ENCODE assay signal across 8 cellular contexts in the genomic region with DNA sequence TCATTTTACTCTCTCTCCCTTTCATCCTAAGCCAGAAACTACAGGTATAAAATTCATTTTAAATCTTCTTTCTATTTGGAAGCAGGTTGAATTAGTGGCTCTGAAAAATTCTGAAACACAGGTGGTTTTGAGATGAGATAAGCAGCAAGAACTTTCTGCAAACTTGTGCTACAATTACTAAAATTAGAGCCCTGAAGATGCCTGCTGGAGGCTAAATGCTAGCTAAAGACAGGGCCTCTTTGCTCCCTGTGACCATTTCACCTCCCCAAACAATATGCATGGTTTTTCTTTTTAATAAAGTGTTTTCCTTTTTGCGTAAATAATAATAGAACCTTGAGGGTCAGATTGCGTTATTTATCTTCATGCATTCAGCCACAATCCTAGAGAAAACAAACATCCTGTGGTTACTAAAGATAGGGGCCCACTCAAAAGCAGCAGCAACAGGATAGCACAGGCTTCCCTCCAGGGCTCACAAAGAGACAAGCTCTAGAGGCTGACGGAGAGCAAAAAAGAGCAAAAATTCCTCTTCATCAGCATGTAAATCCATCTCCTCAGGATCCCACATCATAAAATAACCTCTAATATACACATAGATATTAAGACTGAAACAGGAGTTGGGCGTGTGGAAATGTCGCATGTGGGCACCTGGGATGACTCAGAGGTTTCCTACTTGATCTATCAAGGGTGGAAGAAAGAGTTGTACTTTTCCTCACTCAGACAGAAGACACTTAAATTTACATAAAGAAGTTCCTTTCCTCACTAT. TPM values are rescaled to one million over a fixed set of nuclear protein-coding genes. Genes with fewer than 3 reads are reported as not detected.
DNase-seq lines count a peak whose midpoint lies in the region; ATAC-seq and TF ChIP-seq lines count a peak whose summit lies in the region.

No MANE protein-coding gene starts in this region.

- H3F3A ChIP-seq in SU-DHL-6 (ENCODE audit: insufficient read depth), result no peaks in the 10 kb centered on the region

- CTCF ChIA-PET in activated CD8-positive, alpha-beta memory T cell treated with anti-CD3 and anti-CD28 coated beads, Interleukin-2, amount 10 ng/mL, durations not matched to agents 7 days and 5 days (lab: Charles Lee), result interaction anchor here (0.9 kb wide), 1 partner anchor 125 kb away, joined by 3 read pairs; no protein-coding TSS in a partner anchor

- H4K20me1 ChIP-seq in SU-DHL-6 (ENCODE audit: low read depth, low read length), result no peaks in the 10 kb centered on the region

- ATAC-seq in activated CD8-positive, alpha-beta memory T cell treated with anti-CD3 and anti-CD28 coated beads, Interleukin-2, amount 10 ng/mL, durations not matched to agents 7 days and 5 days, result peak; percentile 62
- peak; percentile 51 for ATAC-seq in HG02943 (IDR thresholded peaks at IDR 0.05; ENCODE audit: low read depth, unreplicated experiment)
- ATAC-seq in upper lobe of left lung (ENCODE audit: low FRiP score in 2 of 2), result no peak

- no peaks in the 10 kb centered on the region for H3K9me2 ChIP-seq in SU-DHL-6 (replicated peaks; ENCODE audit: insufficient read depth, low read length)

- no peak for TF ChIP-seq EP300 in upper lobe of left lung (IDR thresholded peaks at IDR 0.05)

- H3K27me3 ChIP-seq in SU-DHL-6 (ENCODE audit: low read length) (no peaks in the 10 kb centered on the region), upper lobe of left lung (no peaks in the 10 kb centered on the region)

- H3K36me3 ChIP-seq in SU-DHL-6 (ENCODE audit: low read length) (no peaks in the 10 kb centered on the region), upper lobe of left lung (no peaks in the 10 kb centered on the region)

- WGBS in upper lobe of left lung, 2 donors, result 50 to 57% methylated on average over 5 of the region's 5 CpGs

- no peak overlapping the region for H3K9ac ChIP-seq in SU-DHL-6 (ENCODE audit: low read length)

- H3K4me3 Mint-ChIP-seq in activated CD8-positive, alpha-beta memory T cell treated with anti-CD3 and anti-CD28 coated beads, Interleukin-2, amount 10 ng/mL, durations not matched to agents 7 days and 5 days, result no peak overlapping the region
- no peak overlapping the region for H3K4me3 Mint-ChIP-seq in nephron

- H3K9me3 ChIP-seq in SU-DHL-6 (ENCODE audit: insufficient read depth, low read length), result no peaks in the 10 kb centered on the region
- H3K9me3 ChIP-seq in upper lobe of left lung, result no peaks in the 10 kb centered on the region

- H3K27ac ChIP-seq in SU-DHL-6 (ENCODE audit: low read depth, low read length) (no peak overlapping the region), upper lobe of left lung (peak overlapping the region in 1 of 4 donors; percentile 10)

- no peaks in the 10 kb centered on the region for H3K9me3 Mint-ChIP-seq in activated CD8-positive, alpha-beta memory T cell treated with anti-CD3 and anti-CD28 coated beads, Interleukin-2, amount 10 ng/mL, durations not matched to agents 7 days and 5 days (ENCODE audit: low read depth)
- no peaks in the 10 kb centered on the region for H3K9me3 Mint-ChIP-seq in nephron

- no peaks in the 10 kb centered on the region for H3K79me2 ChIP-seq in SU-DHL-6 (ENCODE audit: insufficient read depth, low read length)

- H3K4me1 Mint-ChIP-seq in activated CD8-positive, alpha-beta memory T cell treated with anti-CD3 and anti-CD28 coated beads, Interleukin-2, amount 10 ng/mL, durations not matched to agents 7 days and 5 days, result peaks cover 39% of the 10 kb centered on the region
- peaks cover 36% of the 10 kb centered on the region for H3K4me1 Mint-ChIP-seq in nephron

- peaks cover 4% of the 10 kb centered on the region for H3K27me3 Mint-ChIP-seq in activated CD8-positive, alpha-beta memory T cell treated with anti-CD3 and anti-CD28 coated beads, Interleukin-2, amount 10 ng/mL, durations not matched to agents 7 days and 5 days
- no peaks in the 10 kb centered on the region for H3K27me3 Mint-ChIP-seq in nephron (ENCODE audit: low read depth)

- no peak for TF ChIP-seq POLR2A in upper lobe of left lung (IDR thresholded peaks at IDR 0.05)

- peaks cover 2% of the 10 kb centered on the region for H3K36me3 Mint-ChIP-seq in activated CD8-positive, alpha-beta memory T cell treated with anti-CD3 and anti-CD28 coated beads, Interleukin-2, amount 10 ng/mL, durations not matched to agents 7 days and 5 days
- no peaks in the 10 kb centered on the region for H3K36me3 Mint-ChIP-seq in nephron (ENCODE audit: low read depth)

- H3K4me1 ChIP-seq in upper lobe of left lung, result peaks cover 27 to 37% (median 31%) of the 10 kb centered on the region in 4 donors

- no peak overlapping the region for H3K27ac Mint-ChIP-seq in activated CD8-positive, alpha-beta memory T cell treated with anti-CD3 and anti-CD28 coated beads, Interleukin-2, amount 10 ng/mL, durations not matched to agents 7 days and 5 days
- H3K27ac Mint-ChIP-seq in nephron, result peak overlapping the region; percentile 65 to 91 (median 73)

- H3K4me3 ChIP-seq in SU-DHL-6 (ENCODE audit: insufficient read depth, low read length, poor library complexity, severe bottlenecking) (no peak overlapping the region), upper lobe of left lung (no peak overlapping the region)

- peak overlapping the region; percentile 22 for H3K4me2 ChIP-seq in SU-DHL-6 (ENCODE audit: low read depth, low read length, poor library complexity, severe bottlenecking)

- H2AFZ ChIP-seq in SU-DHL-6 (ENCODE audit: low read depth, low read length, severe bottlenecking), result no peak overlapping the region

- DNase-seq in activated CD8-positive, alpha-beta memory T cell treated with anti-CD3 and anti-CD28 coated beads, Interleukin-2, amount 10 ng/mL, durations not matched to agents 7 days and 5 days, result peak; percentile 69
- DNase-seq in activated CD8-positive, alpha-beta memory T cell treated with anti-CD3 and anti-CD28 coated beads, Interleukin-2, amount 50 U/mL, for 4 hours, result no peak
- DNase-seq in upper lobe of left lung (no peak), NCI-H1417 treated with DMSO at 0.1 percent for 48 hours (lab: John Stamatoyannopoulos, UW) (no peak), NCI-H526 (lab: John Stamatoyannopoulos, UW) (no peak)

- no peak for TF ChIP-seq CTCF in SU-DHL-6 (IDR thresholded peaks at IDR 0.05; ENCODE audit: insufficient read depth, low read length, poor library complexity, severe bottlenecking)
- TF ChIP-seq CTCF in nephron (IDR thresholded peaks at IDR 0.05; ENCODE audit: unreplicated experiment in 3 of 3), result no peak
- TF ChIP-seq CTCF in upper lobe of left lung (IDR thresholded peaks at IDR 0.05), result no peak

RNA-seq across cellular contexts. Expression of gene CP, which starts 26.5 kb away (rescaled TPM):
- total RNA-seq in activated CD8-positive, alpha-beta memory T cell treated with anti-CD3 and anti-CD28 coated beads, Interleukin-2, amount 10 ng/mL, durations not matched to agents 7 days and 5 days, result not detected
- total RNA-seq in upper lobe of left lung, result 10 to 100 TPM in 4 of 6 donors, 1 to 10 TPM in 2; 3.9 to 87.3 (median 18.9) TPM

Comparison
In these comparisons a context has a peak if more than half of its experiments do, and no peak if none do; other contexts are left out.
1. ATAC-seq: peak in activated CD8-positive, alpha-beta memory T cell treated with anti-CD3 and anti-CD28 coated beads, Interleukin-2, amount 10 ng/mL, durations not matched to agents 7 days and 5 days (single experiment) and HG02943 (single experiment); none in upper lobe of left lung (0 of 2).
2. RNA of gene CP, which starts 26.5 kb away (total RNA-seq): 3.9 to 87.3 TPM in upper lobe of left lung; not detected in activated CD8-positive, alpha-beta memory T cell treated with anti-CD3 and anti-CD28 coated beads, Interleukin-2, amount 10 ng/mL, durations not matched to agents 7 days and 5 days; every median in the first group is over 4 times any median in the second.